13 cellular contexts compared by ENCODE assay signal in genomic region chr2:44944952-44945612, GRCh38. TPM values are rescaled to one million over a fixed set of nuclear protein-coding genes. Genes with fewer than 3 reads are reported as not detected.
A peak's percentile ranks its signal among the peaks of the same experiment; 100 is the strongest.
DNase-seq lines count a peak whose midpoint lies in the region; ATAC-seq lines count a peak whose summit lies in the region.
"Had no signal": no experiment of that assay in that cellular context is flagged by ENCODE, and none has a peak within 500 bp of the region (broad histone marks: within the 10 kb centered on the region; RNA-seq: fewer than 3 reads in every experiment).

No MANE protein-coding gene starts in this region.

- no peak overlapping the region for H2BK5ac ChIP-seq in mesendoderm (ENCODE audit: low read length)

- no peaks in the 10 kb centered on the region for H3K79me2 ChIP-seq in mesendoderm (ENCODE audit: control insufficient read depth, insufficient read depth, low read length)

- no peak overlapping the region for H2BK15ac ChIP-seq in mesendoderm (replicated peaks; ENCODE audit: low read depth)

- no peak overlapping the region for H3K4me3 ChIP-seq in mesendoderm (ENCODE audit: low read length)
- H3K4me3 ChIP-seq: prostate gland had no signal

- H3K79me1 ChIP-seq in mesendoderm (ENCODE audit: low read length): no peaks in the 10 kb centered on the region

- H4K5ac ChIP-seq in mesendoderm (ENCODE audit: low read length): no peak overlapping the region

- no peak overlapping the region for H3K18ac ChIP-seq in mesendoderm (ENCODE audit: low read length)

- DNase-seq in activated naive CD4-positive, alpha-beta T cell treated with anti-CD3 and anti-CD28 coated beads, Interleukin-2, amount 10 ng/mL, durations not matched to agents 7 days and 5 days: no peak
- no peak for DNase-seq in activated naive CD4-positive, alpha-beta T cell treated with anti-CD3 and anti-CD28 coated beads, Interleukin-2, amount 50 U/mL, for 16 hours
- no peak for DNase-seq in activated naive CD8-positive, alpha-beta T cell treated with anti-CD3 and anti-CD28 coated beads for 36 hours
- no peak for DNase-seq in mesendoderm
- DNase-seq in stimulated activated naive B cell treated with anti-CD40 and anti-IgM and Interleukin-4, amounts not matched to agents 10 μg/mL and 1 μg/mL and 100 μg/mL, for 72 hours: no peak
- DNase-seq in kidney glomerular epithelial cell (lab: John Stamatoyannopoulos, UW): no peak
- DNase-seq: activated CD8-positive, alpha-beta T cell treated with anti-CD3 and anti-CD28 coated beads for 36 hours; DND-41; NCI-H146; stimulated activated CD4-positive, alpha-beta T cell treated with anti-CD3 and anti-CD28 coated beads, Interleukin-2, amount 100 ng/mL, for 24 hours had no signal

- no peak for ATAC-seq in stimulated activated naive B cell treated with anti-CD40 and anti-IgM and Interleukin-4, amounts not matched to agents 10 μg/mL and 1 μg/mL and 100 μg/mL, for 72 hours (replicated peaks)
- ATAC-seq in GM18909 (IDR thresholded peaks at IDR 0.05; ENCODE audit: poor library complexity, unreplicated experiment) (no peak), GM21717 (IDR thresholded peaks at IDR 0.05; ENCODE audit: unreplicated experiment) (no peak)
- ATAC-seq: activated CD8-positive, alpha-beta T cell treated with anti-CD3 and anti-CD28 coated beads for 36 hours had no signal

- H2BK120ac ChIP-seq in mesendoderm (ENCODE audit: low read depth, low read length): no peak overlapping the region

- H3K36me3 Mint-ChIP-seq in activated naive CD4-positive, alpha-beta T cell treated with anti-CD3 and anti-CD28 coated beads, Interleukin-2, amount 10 ng/mL, durations not matched to agents 7 days and 5 days: no peaks in the 10 kb centered on the region
- no peaks in the 10 kb centered on the region for H3K36me3 Mint-ChIP-seq in activated naive CD8-positive, alpha-beta T cell treated with anti-CD3 and anti-CD28 coated beads for 36 hours
- H3K36me3 Mint-ChIP-seq in stimulated activated naive B cell treated with anti-CD40 and anti-IgM and Interleukin-4, amounts not matched to agents 10 μg/mL and 1 μg/mL and 100 μg/mL, for 72 hours: peaks cover 0 to 2% of the 10 kb centered on the region in 2 donors

- whole genome bisulfite sequencing in mesendoderm (ENCODE audit: extremely low coverage, insufficient coverage, low lambda C conversion rate): no CpG with 5 or more reads among the region's 18 CpGs

- no peaks in the 10 kb centered on the region for H3K9me3 Mint-ChIP-seq in activated naive CD4-positive, alpha-beta T cell treated with anti-CD3 and anti-CD28 coated beads, Interleukin-2, amount 10 ng/mL, durations not matched to agents 7 days and 5 days
- H3K9me3 Mint-ChIP-seq in activated naive CD8-positive, alpha-beta T cell treated with anti-CD3 and anti-CD28 coated beads for 36 hours: no peaks in the 10 kb centered on the region
- H3K9me3 Mint-ChIP-seq in stimulated activated naive B cell treated with anti-CD40 and anti-IgM and Interleukin-4, amounts not matched to agents 10 μg/mL and 1 μg/mL and 100 μg/mL, for 72 hours: no peaks in the 10 kb centered on the region
- H3K9me3 Mint-ChIP-seq: activated CD8-positive, alpha-beta T cell treated with anti-CD3 and anti-CD28 coated beads for 36 hours had no signal

- H3K9ac ChIP-seq in mesendoderm (ENCODE audit: low read length): no peak overlapping the region

- H3K27ac Mint-ChIP-seq in activated naive CD4-positive, alpha-beta T cell treated with anti-CD3 and anti-CD28 coated beads, Interleukin-2, amount 10 ng/mL, durations not matched to agents 7 days and 5 days: peak overlapping the region; percentile 72
- no peak overlapping the region for H3K27ac Mint-ChIP-seq in activated naive CD8-positive, alpha-beta T cell treated with anti-CD3 and anti-CD28 coated beads for 36 hours
- peak overlapping the region; percentile 39 for H3K27ac Mint-ChIP-seq in stimulated activated naive B cell treated with anti-CD40 and anti-IgM and Interleukin-4, amounts not matched to agents 10 μg/mL and 1 μg/mL and 100 μg/mL, for 72 hours
- H3K27ac Mint-ChIP-seq: activated CD8-positive, alpha-beta T cell treated with anti-CD3 and anti-CD28 coated beads for 36 hours had no signal

- H2AK5ac ChIP-seq in mesendoderm (ENCODE audit: low read length): no peak overlapping the region

- H3K27me3 Mint-ChIP-seq in activated naive CD4-positive, alpha-beta T cell treated with anti-CD3 and anti-CD28 coated beads, Interleukin-2, amount 10 ng/mL, durations not matched to agents 7 days and 5 days: peaks cover 100% of the 10 kb centered on the region
- peaks cover 95% of the 10 kb centered on the region for H3K27me3 Mint-ChIP-seq in activated naive CD8-positive, alpha-beta T cell treated with anti-CD3 and anti-CD28 coated beads for 36 hours
- peaks cover 88 to 96% of the 10 kb centered on the region in 2 donors for H3K27me3 Mint-ChIP-seq in stimulated activated naive B cell treated with anti-CD40 and anti-IgM and Interleukin-4, amounts not matched to agents 10 μg/mL and 1 μg/mL and 100 μg/mL, for 72 hours

- CTCF ChIA-PET in activated naive CD4-positive, alpha-beta T cell treated with anti-CD3 and anti-CD28 coated beads, Interleukin-2, amount 10 ng/mL, durations not matched to agents 7 days and 5 days (lab: Charles Lee): no interaction called here

- H3K4ac ChIP-seq in mesendoderm (ENCODE audit: low read depth, low read length): no peak overlapping the region

- H3K56ac ChIP-seq in mesendoderm (ENCODE audit: low read length): peak overlapping the region; percentile 63

- peaks cover 53% of the 10 kb centered on the region for H3K27me3 ChIP-seq in mesendoderm (ENCODE audit: insufficient read depth, low read length, poor library complexity)

- peaks cover 32% of the 10 kb centered on the region for H3K4me1 Mint-ChIP-seq in activated naive CD4-positive, alpha-beta T cell treated with anti-CD3 and anti-CD28 coated beads, Interleukin-2, amount 10 ng/mL, durations not matched to agents 7 days and 5 days
- peaks cover 33% of the 10 kb centered on the region for H3K4me1 Mint-ChIP-seq in activated naive CD8-positive, alpha-beta T cell treated with anti-CD3 and anti-CD28 coated beads for 36 hours
- H3K4me1 Mint-ChIP-seq in stimulated activated naive B cell treated with anti-CD40 and anti-IgM and Interleukin-4, amounts not matched to agents 10 μg/mL and 1 μg/mL and 100 μg/mL, for 72 hours: peaks cover 36 to 71% of the 10 kb centered on the region in 2 donors

- peaks cover 14% of the 10 kb centered on the region for H3K4me1 ChIP-seq in mesendoderm (ENCODE audit: control insufficient read depth, low read depth, low read length)
- H3K4me1 ChIP-seq: prostate gland had no signal

- H4K8ac ChIP-seq in mesendoderm (ENCODE audit: low read depth, low read length): no peak overlapping the region

- no peaks in the 10 kb centered on the region for H3K36me3 ChIP-seq in mesendoderm (ENCODE audit: control insufficient read depth, insufficient read depth, low read length)
- H3K36me3 ChIP-seq: prostate gland had no signal

- H3K4me2 ChIP-seq in mesendoderm (ENCODE audit: low read length): peak overlapping the region; percentile 30

- H3K4me3 Mint-ChIP-seq in activated naive CD4-positive, alpha-beta T cell treated with anti-CD3 and anti-CD28 coated beads, Interleukin-2, amount 10 ng/mL, durations not matched to agents 7 days and 5 days: no peak overlapping the region
- peak overlapping the region; percentile 40 for H3K4me3 Mint-ChIP-seq in activated naive CD8-positive, alpha-beta T cell treated with anti-CD3 and anti-CD28 coated beads for 36 hours
- peak overlapping the region; percentile 49 to 74 for H3K4me3 Mint-ChIP-seq in stimulated activated naive B cell treated with anti-CD40 and anti-IgM and Interleukin-4, amounts not matched to agents 10 μg/mL and 1 μg/mL and 100 μg/mL, for 72 hours
- H3K4me3 Mint-ChIP-seq: activated CD8-positive, alpha-beta T cell treated with anti-CD3 and anti-CD28 coated beads for 36 hours had no signal

- no peak overlapping the region for H3K27ac ChIP-seq in mesendoderm (ENCODE audit: low read depth, low read length)
- H3K27ac ChIP-seq: prostate gland had no signal

- no peak overlapping the region for H3K23ac ChIP-seq in mesendoderm (ENCODE audit: low read length)

RNA-seq across cellular contexts. Expression of gene SIX3, which starts 3.6 kb away (rescaled TPM):
- not detected for total RNA-seq in activated naive CD8-positive, alpha-beta T cell treated with anti-CD3 and anti-CD28 coated beads for 36 hours
- polyA plus RNA-seq in mesendoderm (2013, experiment 1 of 2): 1.3 TPM
- 1.1 TPM for polyA plus RNA-seq in mesendoderm (2013, experiment 2 of 2)
- total RNA-seq: activated CD8-positive, alpha-beta T cell treated with anti-CD3 and anti-CD28 coated beads for 36 hours; prostate gland had no signal
